Comparison of ENCODE assay signal across 13 cellular contexts in genomic region chr15:94286581-94286980, GRCh38. TPM values are rescaled to one million over a fixed set of nuclear protein-coding genes. Genes with fewer than 3 reads are reported as not detected.
DNase-seq lines count a peak whose midpoint lies in the region; ATAC-seq and TF ChIP-seq lines count a peak whose summit lies in the region.
"Had no signal": no experiment of that assay in that cellular context is flagged by ENCODE, and none has a peak within 500 bp of the region (broad histone marks: within the 10 kb centered on the region; RNA-seq: fewer than 3 reads in every experiment).

No MANE protein-coding gene starts in this region.

- H3K36me3 Mint-ChIP-seq in activated CD8-positive, alpha-beta T cell treated with anti-CD3 and anti-CD28 coated beads, Interleukin-2, amount 10 ng/mL, durations not matched to agents 7 days and 5 days (ENCODE audit: low read depth) = peaks cover 55% of the 10 kb centered on the region
- peaks cover 9 to 13% of the 10 kb centered on the region in 2 donors for H3K36me3 Mint-ChIP-seq in naive B cell
- peaks cover 3% of the 10 kb centered on the region for H3K36me3 Mint-ChIP-seq in type B pancreatic cell
- H3K36me3 Mint-ChIP-seq in activated naive CD4-positive, alpha-beta T cell treated with anti-CD3 and anti-CD28 coated beads for 36 hours (ENCODE audit: low read depth) = peaks cover 31% of the 10 kb centered on the region

- H3K4me1 ChIP-seq in IMR-90 (ENCODE audit: control insufficient read depth, insufficient read depth, low read length) = no peaks in the 10 kb centered on the region
- H3K4me1 ChIP-seq: right lobe of liver had no signal

- no peaks in the 10 kb centered on the region for H3K27me3 Mint-ChIP-seq in activated CD8-positive, alpha-beta T cell treated with anti-CD3 and anti-CD28 coated beads, Interleukin-2, amount 10 ng/mL, durations not matched to agents 7 days and 5 days (ENCODE audit: low read depth)
- H3K27me3 Mint-ChIP-seq in naive B cell (no peaks in the 10 kb centered on the region), type B pancreatic cell (no peaks in the 10 kb centered on the region)
- H3K27me3 Mint-ChIP-seq in activated naive CD4-positive, alpha-beta T cell treated with anti-CD3 and anti-CD28 coated beads for 36 hours (ENCODE audit: low read depth) = peaks cover 3% of the 10 kb centered on the region
- H3K27me3 Mint-ChIP-seq: activated naive CD8-positive, alpha-beta T cell had no signal

- no peak overlapping the region for H2AK9ac ChIP-seq in IMR-90 (replicated peaks; ENCODE audit: low read depth, low read length, poor library complexity)

- no peak overlapping the region for H3K4ac ChIP-seq in IMR-90 (ENCODE audit: low read depth, low read length)

- H3K4me2 ChIP-seq in IMR-90 (ENCODE audit: low read depth, low read length) = peak overlapping the region; percentile 19; the same call in 1 of the 2 replicates
- H3K4me2 ChIP-seq: PC-9 had no signal

- H3K4me3 ChIP-seq in GM08714 (ENCODE audit: low read length) (peak overlapping the region; percentile 18; the same call in 1 of the 2 replicates), IMR-90 (ENCODE audit: insufficient read depth, low read depth, low read length) (no peak overlapping the region)
- H3K4me3 ChIP-seq: PC-9, right lobe of liver had no signal

- H3K36me3 ChIP-seq in IMR-90 (ENCODE audit: control insufficient read depth, insufficient read depth, low read length) = no peaks in the 10 kb centered on the region
- H3K36me3 ChIP-seq: right lobe of liver had no signal

- dilution Hi-C loops in IMR-90 (cut with HindIII; ENCODE audit: low sequenced_read_pairs, unreplicated experiment) = no loop called here

- no peaks in the 10 kb centered on the region for H4K20me1 ChIP-seq in IMR-90 (ENCODE audit: insufficient read depth, low read length)

- H3K27ac ChIP-seq in IMR-90 (ENCODE audit: insufficient read depth, low read length) = no peak overlapping the region
- H3K27ac ChIP-seq: PC-9, right lobe of liver had no signal

- CTCF ChIA-PET in IMR-90 (lab: Yijun Ruan, JAX) = interaction anchor here (0.6 to 1.2 kb wide), 3 partner anchors 38 to 90 kb away, joined by 3 to 4 read pairs (median 3); no protein-coding TSS in a partner anchor
- CTCF ChIA-PET in activated CD8-positive, alpha-beta T cell treated with anti-CD3 and anti-CD28 coated beads, Interleukin-2, amount 10 ng/mL, durations not matched to agents 7 days and 5 days (lab: Charles Lee) = interaction anchor here (1.7 to 6.1 kb wide), 7 partner anchors 9 to 122 kb away, joined by 5 to 56 read pairs (median 24); partner anchors contain the start of gene MCTP2
- CTCF ChIA-PET in activated naive CD4-positive, alpha-beta T cell treated with anti-CD3 and anti-CD28 coated beads for 36 hours (lab: Charles Lee) = interaction anchor here (0.6 to 2.9 kb wide), 5 partner anchors 9 to 122 kb away, joined by 3 to 18 read pairs (median 7); no protein-coding TSS in a partner anchor

- WGBS in IMR-90 (ENCODE audit: extremely low coverage in 2 of 2, insufficient read length in 1 of 2), 2 experiments = 17% methylated on average over 1 of the region's 3 CpGs; no CpG with 5 or more reads in 1 of the 2 experiments

- no peak overlapping the region for H3K23ac ChIP-seq in IMR-90 (ENCODE audit: low read depth, low read length)

- no peaks in the 10 kb centered on the region; a peak in 1 of 4 replicates for H3K79me1 ChIP-seq in IMR-90 (ENCODE audit: low read depth in 1 of 2, low read length in 2 of 2)

- no peaks in the 10 kb centered on the region for H3K27me3 ChIP-seq in IMR-90 (ENCODE audit: control insufficient read depth, insufficient read depth, low read length)
- H3K27me3 ChIP-seq: right lobe of liver had no signal

- in situ Hi-C loops in IMR-90 (cut with MboI; ENCODE audit: low sequenced_read_pairs) = no loop called here

- no peak overlapping the region for H3K56ac ChIP-seq in IMR-90 (ENCODE audit: extremely low read depth, insufficient read depth, low read length)

- H3K9me1 ChIP-seq in IMR-90 (ENCODE audit: insufficient read depth, low read length) = no peaks in the 10 kb centered on the region

- H2BK5ac ChIP-seq in IMR-90 (ENCODE audit: low read depth, low read length, poor library complexity, severe bottlenecking) = no peak overlapping the region

- no peak for DNase-seq in IMR-90
- no peak for DNase-seq in activated CD8-positive, alpha-beta T cell treated with anti-CD3 and anti-CD28 coated beads, Interleukin-2, amount 10 ng/mL, durations not matched to agents 7 days and 5 days
- DNase-seq in naive B cell = no peak
- no peak for DNase-seq in type B pancreatic cell (ENCODE audit: extremely low spot score, unreplicated experiment)
- no peak for DNase-seq in activated naive CD4-positive, alpha-beta T cell treated with anti-CD3 and anti-CD28 coated beads for 36 hours
- DNase-seq in NCI-H2196 (lab: John Stamatoyannopoulos, UW; ENCODE audit: unreplicated experiment) = no peak
- DNase-seq: NCI-H1092 treated with DMSO at 0.1 percent for 48 hours, NCI-H2227 treated with DMSO at 0.1 percent for 48 hours, PC-9, right lobe of liver had no signal

- no peak for ATAC-seq in IMR-90 (ENCODE audit: low read depth)
- peak; percentile 21 for ATAC-seq in activated CD8-positive, alpha-beta T cell treated with anti-CD3 and anti-CD28 coated beads, Interleukin-2, amount 10 ng/mL, durations not matched to agents 7 days and 5 days
- no peak for ATAC-seq in naive B cell (ENCODE audit: low read depth in 2 of 2)
- ATAC-seq: right lobe of liver had no signal

- no TSS peak for BruUV-seq in IMR-90 (replicated peaks; lab: Mats Ljungman, UMichigan)

- H3K14ac ChIP-seq in IMR-90 (replicated peaks; ENCODE audit: low read depth, low read length) = no peak overlapping the region

- no peak for TF ChIP-seq POLR2A in IMR-90 (IDR thresholded peaks at IDR 0.05; ENCODE audit: low read depth, low read length)

- no peak overlapping the region for H2BK120ac ChIP-seq in IMR-90 (ENCODE audit: low read depth, low read length)

- H3K27ac Mint-ChIP-seq in activated CD8-positive, alpha-beta T cell treated with anti-CD3 and anti-CD28 coated beads, Interleukin-2, amount 10 ng/mL, durations not matched to agents 7 days and 5 days = peak overlapping the region; percentile 78
- H3K27ac Mint-ChIP-seq in naive B cell = peak overlapping the region; percentile 93 to 98 (median 97)
- no peak overlapping the region for H3K27ac Mint-ChIP-seq in type B pancreatic cell
- H3K27ac Mint-ChIP-seq in activated naive CD4-positive, alpha-beta T cell treated with anti-CD3 and anti-CD28 coated beads for 36 hours = no peak overlapping the region
- H3K27ac Mint-ChIP-seq: activated naive CD8-positive, alpha-beta T cell had no signal

- peaks cover 47% of the 10 kb centered on the region for H3K4me1 Mint-ChIP-seq in activated CD8-positive, alpha-beta T cell treated with anti-CD3 and anti-CD28 coated beads, Interleukin-2, amount 10 ng/mL, durations not matched to agents 7 days and 5 days (ENCODE audit: low read depth)
- H3K4me1 Mint-ChIP-seq in naive B cell = peaks cover 58 to 80% (median 68%) of the 10 kb centered on the region in 3 donors
- peaks cover 4% of the 10 kb centered on the region for H3K4me1 Mint-ChIP-seq in type B pancreatic cell (ENCODE audit: unreplicated experiment)
- peaks cover 37% of the 10 kb centered on the region for H3K4me1 Mint-ChIP-seq in activated naive CD4-positive, alpha-beta T cell treated with anti-CD3 and anti-CD28 coated beads for 36 hours (ENCODE audit: low read depth)
- H3K4me1 Mint-ChIP-seq: neural crest cell had no signal

- H3K9ac ChIP-seq in IMR-90 (ENCODE audit: low read depth, low read length) = no peak overlapping the region

- H3K9me3 Mint-ChIP-seq in activated CD8-positive, alpha-beta T cell treated with anti-CD3 and anti-CD28 coated beads, Interleukin-2, amount 10 ng/mL, durations not matched to agents 7 days and 5 days (ENCODE audit: insufficient read depth) = peaks cover 24% of the 10 kb centered on the region
- H3K9me3 Mint-ChIP-seq in naive B cell (peaks cover 0 to 8% (median 4%) of the 10 kb centered on the region in 7 donors), type B pancreatic cell (peaks cover 6% of the 10 kb centered on the region)
- H3K9me3 Mint-ChIP-seq in activated naive CD4-positive, alpha-beta T cell treated with anti-CD3 and anti-CD28 coated beads for 36 hours = peaks cover 13% of the 10 kb centered on the region

- H3K18ac ChIP-seq in IMR-90 (ENCODE audit: low read depth, low read length) = no peak overlapping the region

- peak overlapping the region; percentile 13 for H3K4me3 Mint-ChIP-seq in activated CD8-positive, alpha-beta T cell treated with anti-CD3 and anti-CD28 coated beads, Interleukin-2, amount 10 ng/mL, durations not matched to agents 7 days and 5 days
- H3K4me3 Mint-ChIP-seq in naive B cell (peak overlapping the region; percentile 6 to 92 (median 72)), type B pancreatic cell (no peak overlapping the region)
- H3K4me3 Mint-ChIP-seq in activated naive CD4-positive, alpha-beta T cell treated with anti-CD3 and anti-CD28 coated beads for 36 hours = no peak overlapping the region
- H3K4me3 Mint-ChIP-seq: activated naive CD8-positive, alpha-beta T cell; neural crest cell had no signal

- H2AK5ac ChIP-seq in IMR-90 (ENCODE audit: low read depth, low read length) = no peak overlapping the region

- POLR2A ChIA-PET in IMR-90 (lab: Charles Lee; ENCODE audit: unreplicated experiment) = no interaction called here
- POLR2A ChIA-PET in activated CD8-positive, alpha-beta T cell treated with anti-CD3 and anti-CD28 coated beads, Interleukin-2, amount 10 ng/mL, durations not matched to agents 7 days and 5 days (lab: Charles Lee) = interaction anchor here (0.9 to 5.2 kb wide), 5 partner anchors 9 to 56 kb away, joined by 3 to 37 read pairs (median 3); partner anchors contain the start of gene MCTP2

- no peak overlapping the region; the same call in 1 of the 2 replicates for H4K5ac ChIP-seq in IMR-90 (ENCODE audit: low read depth, low read length)

- TF ChIP-seq RAD21 in IMR-90 (IDR thresholded peaks at IDR 0.05; ENCODE audit: low read length) = no peak

- H2AFZ ChIP-seq in IMR-90 (replicated peaks; ENCODE audit: low read length, poor library complexity) = no peak overlapping the region
- H2AFZ ChIP-seq: PC-9 had no signal

- TF ChIP-seq CTCF in IMR-90 (conservative IDR thresholded peaks at IDR 0.05; ENCODE audit: low read depth, low read length) (no peak), type B pancreatic cell (conservative IDR thresholded peaks at IDR 0.05) (no peak)

- intact Hi-C loops in IMR-90 (cut with micrococcal nuclease) = no loop called here
- intact Hi-C loops in activated naive CD4-positive, alpha-beta T cell treated with anti-CD3 and anti-CD28 coated beads for 36 hours (cut with micrococcal nuclease) = no loop called here

- H2BK15ac ChIP-seq in IMR-90 (ENCODE audit: low read depth, low read length) = no peak overlapping the region

- H4K91ac ChIP-seq in IMR-90 (ENCODE audit: insufficient read depth, low read depth, low read length) = no peak overlapping the region

- H4K8ac ChIP-seq in IMR-90 (ENCODE audit: low read depth in 2 of 2, low read length in 2 of 2) = no peak overlapping the region; a peak in 1 of 4 replicates

- no peak overlapping the region for H2BK20ac ChIP-seq in IMR-90 (ENCODE audit: low read depth, low read length)

- no peaks in the 10 kb centered on the region for H3K9me3 ChIP-seq in IMR-90 (ENCODE audit: control insufficient read depth, insufficient read depth, low read length)
- H3K9me3 ChIP-seq: right lobe of liver had no signal

RNA-seq across cellular contexts. Expression of gene MCTP2, which starts 55.2 kb away (rescaled TPM):
- total RNA-seq in IMR-90 (2012; rRNA removed) (8.6 and 9.9 TPM in 2 replicates), type B pancreatic cell (ENCODE audit: low replicate concordance) (4.8 and 10.5 TPM in 2 replicates)
- polyA plus RNA-seq in IMR-90 (2012; rRNA removed) (5.1 and 6.6 TPM in 2 replicates), naive B cell (ENCODE audit: low read depth in 6 of 6) (10 to 100 TPM; 12.7 to 30.5 (median 17.5) TPM)
- polyA plus RNA-seq in IMR-90 (2012; cell fraction: cytosol; rRNA removed) = 1.4 and 2.7 TPM in 2 replicates
- 6.9 and 16.5 TPM in 2 replicates for polyA plus RNA-seq in IMR-90 (2012; cell fraction: nucleus; rRNA removed; ENCODE audit: low replicate concordance)
- total RNA-seq in activated CD8-positive, alpha-beta T cell treated with anti-CD3 and anti-CD28 coated beads, Interleukin-2, amount 10 ng/mL, durations not matched to agents 7 days and 5 days = 10 to 100 TPM; 26.2 to 26.9 TPM
- total RNA-seq in activated naive CD4-positive, alpha-beta T cell treated with anti-CD3 and anti-CD28 coated beads for 36 hours = 10 to 100 TPM; 33.7 to 35.1 TPM

Comparison
In these comparisons a context has a peak if more than half of its experiments do, and no peak if none do; other contexts are left out.
1. H3K27ac Mint-ChIP-seq: peak in activated CD8-positive, alpha-beta T cell treated with anti-CD3 and anti-CD28 coated beads, Interleukin-2, amount 10 ng/mL, durations not matched to agents 7 days and 5 days (single experiment) and naive B cell (6 of 6); none in type B pancreatic cell (single experiment) and activated naive CD4-positive, alpha-beta T cell treated with anti-CD3 and anti-CD28 coated beads for 36 hours (single experiment).
2. H3K4me3 Mint-ChIP-seq: peak in activated CD8-positive, alpha-beta T cell treated with anti-CD3 and anti-CD28 coated beads, Interleukin-2, amount 10 ng/mL, durations not matched to agents 7 days and 5 days (single experiment) and naive B cell (8 of 8); none in type B pancreatic cell (single experiment) and activated naive CD4-positive, alpha-beta T cell treated with anti-CD3 and anti-CD28 coated beads for 36 hours (single experiment).